Comparison of ENCODE assay signal across 18 cellular contexts in genomic region chr2:238700506-238701050, GRCh38.
A peak's percentile ranks its signal among the peaks of the same experiment; 100 is the strongest.
DNase-seq lines count a peak whose midpoint lies in the region; ATAC-seq and TF ChIP-seq lines count a peak whose summit lies in the region.
"Had no signal": no experiment of that assay in that cellular context is flagged by ENCODE, and none has a peak within 500 bp of the region (broad histone marks: within the 10 kb centered on the region; RNA-seq: fewer than 3 reads in every experiment).

No MANE protein-coding gene starts in this region.

- no peak overlapping the region for H4K8ac ChIP-seq in trophoblast cell (ENCODE audit: low read depth, low read length)

- H3K79me1 ChIP-seq in trophoblast cell (ENCODE audit: low read length) = no peaks in the 10 kb centered on the region

- H2BK12ac ChIP-seq in trophoblast cell (ENCODE audit: low read length) = no peak overlapping the region

- no peaks in the 10 kb centered on the region for H3K9me2 ChIP-seq in hepatocyte (replicated peaks; ENCODE audit: insufficient read depth)

- no peak overlapping the region for H3K4me3 ChIP-seq in heart right ventricle
- no peak overlapping the region for H3K4me3 ChIP-seq in hepatocyte
- no peak overlapping the region for H3K4me3 ChIP-seq in trophoblast cell (ENCODE audit: low read depth, low read length)
- H3K4me3 ChIP-seq: GM12878, HAP-1, K562 had no signal

- no peak overlapping the region for H4K91ac ChIP-seq in trophoblast cell (ENCODE audit: low read depth, low read length)

- H3K36me3 ChIP-seq in heart right ventricle (no peaks in the 10 kb centered on the region), hepatocyte (replicated peaks; ENCODE audit: insufficient read depth, low read depth) (no peaks in the 10 kb centered on the region), trophoblast cell (ENCODE audit: control insufficient read depth in 1 of 2, insufficient read depth in 2 of 2, low read length in 2 of 2) (no peaks in the 10 kb centered on the region)
- H3K36me3 ChIP-seq: HAP-1 had no signal

- H3K23ac ChIP-seq in trophoblast cell (ENCODE audit: low read length) = no peak overlapping the region

- DNase-seq in heart right ventricle = no peak
- no peak for DNase-seq in cardiac septum (ENCODE audit: low spot score)
- no peak for DNase-seq in hepatocyte (ENCODE audit: low spot score)
- peak; percentile 90 for DNase-seq in trophoblast cell
- no peak for DNase-seq in superior temporal gyrus (ENCODE audit: extremely low spot score)
- no peak for DNase-seq in stimulated activated CD4-positive, alpha-beta T cell treated with anti-CD3 and anti-CD28 coated beads, Interleukin-1b, Interleukin-23, amount 100 ng/mL, for 48 hours
- DNase-seq in NCI-H774 (lab: John Stamatoyannopoulos, UW) = no peak
- DNase-seq: C1 segment of cervical spinal cord, NCI-H1417 treated with DMSO at 0.1 percent for 48 hours, NCI-H2029, NCI-H2171, NCI-H446, NCI-H69, RPMI8226 had no signal

- TF ChIP-seq CTCF in heart right ventricle (IDR thresholded peaks at IDR 0.05) = no peak
- no peak for TF ChIP-seq CTCF in hepatocyte (IDR thresholded peaks at IDR 0.05; ENCODE audit: poor library complexity)

- H3K27me3 ChIP-seq in heart right ventricle (no peaks in the 10 kb centered on the region), hepatocyte (no peaks in the 10 kb centered on the region), trophoblast cell (ENCODE audit: insufficient read depth, low read length) (no peaks in the 10 kb centered on the region)

- no peak overlapping the region for H4K12ac ChIP-seq in trophoblast cell (ENCODE audit: low read depth, low read length)

- H2BK5ac ChIP-seq in trophoblast cell (ENCODE audit: low read depth, low read length, poor library complexity) = no peak overlapping the region

- no peak overlapping the region for H3K18ac ChIP-seq in trophoblast cell (ENCODE audit: low read length)

- H3K4ac ChIP-seq in trophoblast cell (ENCODE audit: low read depth, low read length) = no peak overlapping the region

- peak overlapping the region; percentile 19 for H3K4me2 ChIP-seq in hepatocyte
- H3K4me2 ChIP-seq in trophoblast cell (ENCODE audit: low read length) = no peak overlapping the region

- H3K9me3 ChIP-seq in heart right ventricle (no peaks in the 10 kb centered on the region), hepatocyte (ENCODE audit: low read depth) (no peaks in the 10 kb centered on the region), trophoblast cell (ENCODE audit: insufficient read depth, low read depth, low read length) (no peaks in the 10 kb centered on the region)
- H3K9me3 ChIP-seq: HAP-1 had no signal

- 81 to 87% methylated on average over 10 of the region's 10 CpGs for WGBS in heart right ventricle, 2 donors
- 95% methylated on average over 10 of the region's 10 CpGs for whole genome bisulfite sequencing in hepatocyte (ENCODE audit: low lambda C conversion rate, missing lambda C conversion rate)
- no CpG with 5 or more reads among the region's 10 CpGs for WGBS in trophoblast cell (ENCODE audit: extremely low coverage, insufficient coverage, insufficient read length)

- peak overlapping the region in 5 of 10 donors; percentile 2 to 65 (median 56) for H3K27ac ChIP-seq in heart right ventricle
- H3K27ac ChIP-seq in hepatocyte = peak overlapping the region; percentile 60
- no peak overlapping the region for H3K27ac ChIP-seq in trophoblast cell (ENCODE audit: low read depth, low read length)
- H3K27ac ChIP-seq: HL-60 had no signal

- no peak overlapping the region for H2AK5ac ChIP-seq in trophoblast cell (ENCODE audit: low read length)

- intact Hi-C loops in heart right ventricle (cut with DNase I) (no loop called here), cardiac septum (cut with DNase I) (loop anchor here (5.0 kb wide), 1 partner anchor 98 kb away; no protein-coding TSS in a partner anchor)

- no peak overlapping the region for H3K14ac ChIP-seq in trophoblast cell (ENCODE audit: low read length)

- H3K9ac ChIP-seq in trophoblast cell (ENCODE audit: low read length) = no peak overlapping the region

- H2BK120ac ChIP-seq in trophoblast cell (ENCODE audit: insufficient read depth, low read length, poor library complexity) = no peak overlapping the region

- H3K4me1 ChIP-seq in heart right ventricle (peaks cover 0 to 49% (median 14%) of the 10 kb centered on the region in 9 donors), hepatocyte (ENCODE audit: insufficient read depth) (peaks cover 15% of the 10 kb centered on the region), trophoblast cell (ENCODE audit: control insufficient read depth in 1 of 2, insufficient read depth in 2 of 2, low read length in 2 of 2) (no peaks in the 10 kb centered on the region)
- H3K4me1 ChIP-seq: HAP-1 had no signal

- H2AFZ ChIP-seq in hepatocyte (no peak overlapping the region), trophoblast cell (ENCODE audit: insufficient read depth, low read length, poor library complexity) (no peak overlapping the region)

- no peaks in the 10 kb centered on the region for H4K20me1 ChIP-seq in hepatocyte (ENCODE audit: insufficient read depth, poor library complexity, severe bottlenecking)

- no peaks in the 10 kb centered on the region for H3K79me2 ChIP-seq in hepatocyte
- H3K79me2 ChIP-seq in trophoblast cell (ENCODE audit: control insufficient read depth, insufficient read depth, low read length, poor library complexity) = no peaks in the 10 kb centered on the region

- peak in 5 of 8 donors; percentile 2 to 15 (median 11) for ATAC-seq in heart right ventricle
- ATAC-seq: GM12878, K562 had no signal

Comparison
In these comparisons a context has a peak if more than half of its experiments do, and no peak if none do; other contexts are left out.
1. DNase-seq: peak in trophoblast cell (2 of 2); none in heart right ventricle (0 of 2), cardiac septum (single experiment), hepatocyte (single experiment), superior temporal gyrus (single experiment), stimulated activated CD4-positive, alpha-beta T cell treated with anti-CD3 and anti-CD28 coated beads, Interleukin-1b, Interleukin-23, amount 100 ng/mL, for 48 hours (single experiment) and NCI-H774 (single experiment).